ENCODE assay signal across 1 cellular context in the genomic region with DNA sequence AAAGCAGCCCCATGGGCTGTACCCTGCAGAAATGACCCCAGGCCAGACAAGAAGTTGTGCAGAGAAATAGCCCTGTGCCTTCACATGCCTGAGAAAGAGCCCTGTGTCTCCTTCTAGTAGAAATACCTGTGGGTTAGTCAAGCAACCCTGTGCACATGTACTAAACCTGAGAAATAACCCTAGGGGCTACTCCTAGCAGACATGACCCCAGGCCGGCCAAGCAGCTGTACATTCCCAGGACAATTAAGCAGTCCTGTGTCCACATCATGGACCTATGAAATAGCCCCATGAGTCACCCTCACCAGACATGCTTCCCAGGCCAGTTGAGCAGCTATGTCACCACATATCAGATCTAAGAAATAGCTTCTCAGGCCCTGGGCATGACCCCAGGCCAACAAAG.
TF ChIP-seq lines count a peak whose summit lies in the region.

No MANE protein-coding gene starts in this region.

TF ChIP-seq in GM23338, 12 proteins besides CTCF, POLR2A, EP300 and RAD21 (continued from another document):
- TF ChIP-seq, protein P1, sequence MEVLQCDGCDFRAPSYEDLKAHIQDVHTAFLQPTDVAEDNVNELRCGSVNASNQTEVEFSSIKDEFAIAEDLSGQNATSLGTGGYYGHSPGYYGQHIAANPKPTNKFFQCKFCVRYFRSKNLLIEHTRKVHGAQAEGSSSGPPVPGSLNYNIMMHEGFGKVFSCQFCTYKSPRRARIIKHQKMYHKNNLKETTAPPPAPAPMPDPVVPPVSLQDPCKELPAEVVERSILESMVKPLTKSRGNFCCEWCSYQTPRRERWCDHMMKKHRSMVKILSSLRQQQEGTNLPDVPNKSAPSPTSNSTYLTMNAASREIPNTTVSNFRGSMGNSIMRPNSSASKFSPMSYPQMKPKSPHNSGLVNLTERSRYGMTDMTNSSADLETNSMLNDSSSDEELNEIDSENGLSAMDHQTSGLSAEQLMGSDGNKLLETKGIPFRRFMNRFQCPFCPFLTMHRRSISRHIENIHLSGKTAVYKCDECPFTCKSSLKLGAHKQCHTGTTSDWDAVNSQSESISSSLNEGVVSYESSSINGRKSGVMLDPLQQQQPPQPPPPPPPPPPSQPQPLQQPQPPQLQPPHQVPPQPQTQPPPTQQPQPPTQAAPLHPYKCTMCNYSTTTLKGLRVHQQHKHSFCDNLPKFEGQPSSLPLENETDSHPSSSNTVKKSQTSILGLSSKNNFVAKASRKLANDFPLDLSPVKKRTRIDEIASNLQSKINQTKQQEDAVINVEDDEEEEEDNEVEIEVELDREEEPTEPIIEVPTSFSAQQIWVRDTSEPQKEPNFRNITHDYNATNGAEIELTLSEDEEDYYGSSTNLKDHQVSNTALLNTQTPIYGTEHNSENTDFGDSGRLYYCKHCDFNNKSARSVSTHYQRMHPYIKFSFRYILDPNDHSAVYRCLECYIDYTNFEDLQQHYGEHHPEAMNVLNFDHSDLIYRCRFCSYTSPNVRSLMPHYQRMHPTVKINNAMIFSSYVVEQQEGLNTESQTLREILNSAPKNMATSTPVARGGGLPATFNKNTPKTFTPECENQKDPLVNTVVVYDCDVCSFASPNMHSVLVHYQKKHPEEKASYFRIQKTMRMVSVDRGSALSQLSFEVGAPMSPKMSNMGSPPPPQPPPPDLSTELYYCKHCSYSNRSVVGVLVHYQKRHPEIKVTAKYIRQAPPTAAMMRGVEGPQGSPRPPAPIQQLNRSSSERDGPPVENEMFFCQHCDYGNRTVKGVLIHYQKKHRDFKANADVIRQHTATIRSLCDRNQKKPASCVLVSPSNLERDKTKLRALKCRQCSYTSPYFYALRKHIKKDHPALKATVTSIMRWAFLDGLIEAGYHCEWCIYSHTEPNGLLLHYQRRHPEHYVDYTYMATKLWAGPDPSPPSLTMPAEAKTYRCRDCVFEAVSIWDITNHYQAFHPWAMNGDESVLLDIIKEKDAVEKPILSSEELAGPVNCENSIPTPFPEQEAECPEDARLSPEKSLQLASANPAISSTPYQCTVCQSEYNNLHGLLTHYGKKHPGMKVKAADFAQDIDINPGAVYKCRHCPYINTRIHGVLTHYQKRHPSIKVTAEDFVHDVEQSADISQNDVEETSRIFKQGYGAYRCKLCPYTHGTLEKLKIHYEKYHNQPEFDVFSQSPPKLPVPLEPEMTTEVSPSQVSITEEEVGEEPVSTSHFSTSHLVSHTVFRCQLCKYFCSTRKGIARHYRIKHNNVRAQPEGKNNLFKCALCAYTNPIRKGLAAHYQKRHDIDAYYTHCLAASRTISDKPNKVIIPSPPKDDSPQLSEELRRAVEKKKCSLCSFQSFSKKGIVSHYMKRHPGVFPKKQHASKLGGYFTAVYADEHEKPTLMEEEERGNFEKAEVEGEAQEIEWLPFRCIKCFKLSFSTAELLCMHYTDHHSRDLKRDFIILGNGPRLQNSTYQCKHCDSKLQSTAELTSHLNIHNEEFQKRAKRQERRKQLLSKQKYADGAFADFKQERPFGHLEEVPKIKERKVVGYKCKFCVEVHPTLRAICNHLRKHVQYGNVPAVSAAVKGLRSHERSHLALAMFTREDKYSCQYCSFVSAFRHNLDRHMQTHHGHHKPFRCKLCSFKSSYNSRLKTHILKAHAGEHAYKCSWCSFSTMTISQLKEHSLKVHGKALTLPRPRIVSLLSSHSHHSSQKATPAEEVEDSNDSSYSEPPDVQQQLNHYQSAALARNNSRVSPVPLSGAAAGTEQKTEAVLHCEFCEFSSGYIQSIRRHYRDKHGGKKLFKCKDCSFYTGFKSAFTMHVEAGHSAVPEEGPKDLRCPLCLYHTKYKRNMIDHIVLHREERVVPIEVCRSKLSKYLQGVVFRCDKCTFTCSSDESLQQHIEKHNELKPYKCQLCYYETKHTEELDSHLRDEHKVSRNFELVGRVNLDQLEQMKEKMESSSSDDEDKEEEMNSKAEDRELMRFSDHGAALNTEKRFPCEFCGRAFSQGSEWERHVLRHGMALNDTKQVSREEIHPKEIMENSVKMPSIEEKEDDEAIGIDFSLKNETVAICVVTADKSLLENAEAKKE (CRISPR knock-in tag; IDR thresholded peaks at IDR 0.05) = no peak
